1 cellular context compared by ENCODE assay signal in the genomic region with DNA sequence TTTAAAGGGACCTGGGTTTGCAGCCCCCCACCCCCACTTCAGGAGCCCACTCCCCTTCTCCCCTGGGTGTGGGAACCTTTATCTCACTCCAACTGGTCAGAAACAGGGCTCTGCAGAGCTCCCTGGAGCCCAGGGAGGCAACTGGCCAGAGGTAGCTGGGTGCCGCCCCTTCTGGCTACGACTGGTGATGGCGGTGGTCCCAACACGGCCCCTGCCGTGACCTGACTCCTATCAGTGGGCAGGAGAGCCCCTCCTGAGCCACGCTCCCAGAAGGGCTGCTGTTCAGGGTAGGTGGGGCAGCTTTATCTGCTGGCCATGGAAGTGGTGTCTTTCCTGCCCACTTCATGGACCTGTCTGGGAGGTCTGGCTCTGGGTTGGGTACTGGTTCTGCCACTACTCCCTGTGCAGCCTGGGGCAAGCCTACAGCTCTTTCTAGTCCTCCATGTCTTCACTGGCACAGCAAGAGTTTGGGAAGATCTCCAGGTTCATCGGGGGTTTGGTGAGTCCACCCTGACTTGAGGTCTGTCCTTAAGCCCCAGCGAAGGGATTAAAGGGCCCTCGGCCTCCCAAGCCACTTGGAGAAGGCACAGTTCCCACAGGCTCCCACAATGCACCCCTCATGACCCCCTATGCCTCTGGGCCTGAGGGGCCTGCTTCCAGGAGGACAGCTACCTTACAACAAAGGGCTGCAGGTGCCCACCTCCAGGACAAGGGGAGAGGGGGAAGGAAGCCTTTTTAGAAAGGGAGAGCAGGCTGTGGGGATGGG.
TF ChIP-seq lines count a peak whose summit lies in the region.

No MANE protein-coding gene starts in this region.

TF ChIP-seq in liver, 16 proteins besides CTCF, POLR2A, EP300 and RAD21 (continued from another document):
- no peak for TF ChIP-seq FOXA1 (IDR thresholded peaks at IDR 0.05)
